ENCODE assay signal across 19 cellular contexts in genomic region chr2:237214963-237215362, GRCh38.
"Had no signal": no experiment of that assay in that cellular context is flagged by ENCODE, and none has a peak within 500 bp of the region (broad histone marks: within the 10 kb centered on the region; RNA-seq: fewer than 3 reads in every experiment).

No MANE protein-coding gene starts in this region.

- H3K9me3 ChIP-seq: MG63 had no signal

- H3K27ac ChIP-seq: RWPE1 had no signal

- H3K4me3 ChIP-seq: MG63 had no signal

- H3K27me3 ChIP-seq: MG63 had no signal

- H3K36me3 ChIP-seq: MG63 had no signal

- DNase-seq: Karpas-422, KG1, MG63, NCI-H1092, NCI-H1105 treated with DMSO at 0.1 percent for 48 hours, NCI-H1417 treated with DMSO at 0.1 percent for 48 hours, NCI-H146, NCI-H1694 treated with DMSO at 0.1 percent for 48 hours, NCI-H2029, NCI-H2081 treated with DMSO at 0.1 percent for 48 hours, NCI-H2171, NCI-H226, NCI-H446, NCI-H510A, NCI-H524 treated with DMSO at 0.1 percent for 48 hours, NCI-H69, NCI-H774, SHP77 had no signal
